17 cellular contexts compared by ENCODE assay signal in genomic region chr10:44817961-44818649, GRCh38.
"Had no signal": no experiment of that assay in that cellular context is flagged by ENCODE, and none has a peak within 500 bp of the region (broad histone marks: within the 10 kb centered on the region; RNA-seq: fewer than 3 reads in every experiment).

No MANE protein-coding gene starts in this region.

- H3K27ac ChIP-seq: coronary artery, upper lobe of left lung had no signal

- H3K36me3 ChIP-seq: stomach, upper lobe of left lung had no signal

- H3K27me3 ChIP-seq: stomach, upper lobe of left lung had no signal

- H3K4me3 ChIP-seq: coronary artery, stomach, upper lobe of left lung had no signal

- H3K4me1 ChIP-seq: stomach, upper lobe of left lung had no signal

- FAIRE-seq: frontal cortex, small intestine had no signal

- H3K9me3 ChIP-seq: stomach, upper lobe of left lung had no signal

- ATAC-seq: natural killer cell treated with Interleukin-12 subunit alpha and Interleukin-12 subunit beta and Interleukin-15 and Interleukin-18, amount 100 ng/mL, for 72 hours; stimulated activated effector memory CD8-positive, alpha-beta T cell treated with anti-CD3 and anti-CD28 coated beads, Interleukin-12 subunit alpha, Interleukin-12 subunit beta, amount 100 ng/mL, for 72 hours; T-cell had no signal

- DNase-seq: activated B cell treated with CpG ODN at 0.5 μM for 24 hours; activated CD4-positive, alpha-beta memory T cell treated with anti-CD3 and anti-CD28 coated beads for 36 hours; activated CD4-positive, alpha-beta T cell treated with anti-CD3 and anti-CD28 coated beads for 4 hours; activated naive CD4-positive, alpha-beta T cell; activated naive CD8-positive, alpha-beta T cell treated with anti-CD3 and anti-CD28 coated beads, Interleukin-2, amount 10 ng/mL, durations not matched to agents 7 days and 5 days; activated T-cell treated with anti-CD3 and anti-CD28 coated beads for 4 hours; amygdala; nucleus accumbens; small intestine; stimulated activated CD4-positive, alpha-beta T cell treated with anti-CD3 and anti-CD28 coated beads, Interleukin-4, amount 100 ng/mL, for 24 hours; stomach; T-cell; upper lobe of left lung had no signal
